Comparison of ENCODE assay signal across 22 cellular contexts in the genomic region with DNA sequence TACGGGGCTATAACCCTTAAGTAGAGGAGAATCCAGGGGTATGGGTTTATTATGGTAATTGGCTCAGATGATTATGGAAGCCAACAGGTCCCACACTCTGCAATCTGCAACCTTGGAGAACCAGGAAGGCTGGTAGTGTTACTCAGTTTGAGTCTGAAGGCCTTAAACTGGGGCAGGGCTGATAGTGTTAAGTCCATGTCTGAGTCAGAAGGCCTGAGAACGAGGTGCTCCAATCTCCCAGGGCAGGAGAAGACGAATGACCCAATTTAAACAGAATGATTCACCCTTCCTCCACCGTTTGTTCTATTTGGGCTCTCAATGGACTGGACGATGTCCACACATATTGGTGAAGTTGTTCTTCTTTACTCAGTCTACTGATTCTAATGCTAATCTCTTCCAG.
"Had no signal": no experiment of that assay in that cellular context is flagged by ENCODE, and none has a peak within 500 bp of the region (broad histone marks: within the 10 kb centered on the region; RNA-seq: fewer than 3 reads in every experiment).

No MANE protein-coding gene starts in this region.

- H3K4me1 ChIP-seq: heart right ventricle, left lung, lower lobe of right lung, right atrium auricular region, spleen had no signal

- H3K9me3 ChIP-seq: left lung, lower lobe of right lung, right atrium auricular region, spleen, thoracic aorta had no signal

- DNase-seq: activated CD4-positive, alpha-beta memory T cell treated with anti-CD3 and anti-CD28 coated beads for 36 hours; activated CD4-positive, alpha-beta T cell treated with anti-CD3 and anti-CD28 coated beads for 48 hours; activated CD8-positive, alpha-beta memory T cell treated with anti-CD3 and anti-CD28 coated beads, Interleukin-2, amount 50 U/mL, for 48 hours; activated gamma-delta T cell; activated naive CD4-positive, alpha-beta T cell treated with anti-CD3 and anti-CD28 coated beads, Interleukin-2, amount 50 U/mL, for 16 hours; activated T-cell treated with anti-CD3 and anti-CD28 coated beads, Interleukin-2, amount 50 U/mL, for 24 hours; amniotic stem cell; brain microvascular endothelial cell; central memory CD4-positive, alpha-beta T cell; foreskin melanocyte; heart right ventricle; left lung; lower lobe of right lung; mucosa of descending colon; spleen; stimulated activated naive CD4-positive, alpha-beta T cell treated with Interleukin-2 at 50 U/mL for 16 hours; SW 1271; T-helper 9 cell had no signal

- H3K27ac ChIP-seq: brain microvascular endothelial cell, heart right ventricle, left lung, lower lobe of right lung, right atrium auricular region, spleen, thoracic aorta, VCaP had no signal

- H3K4me3 ChIP-seq: heart right ventricle, left lung, lower lobe of right lung, mucosa of descending colon, right atrium auricular region, spleen, thoracic aorta had no signal

- H3K27me3 ChIP-seq: brain microvascular endothelial cell, heart right ventricle, left lung, right atrium auricular region, spleen had no signal

- H3K36me3 ChIP-seq: brain microvascular endothelial cell, heart right ventricle, left lung, lower lobe of right lung, right atrium auricular region, spleen, thoracic aorta had no signal

- ATAC-seq: heart right ventricle; left lung; lower lobe of right lung; mucosa of descending colon; natural killer cell treated with Interleukin-12 subunit alpha and Interleukin-12 subunit beta and Interleukin-15 and Interleukin-18, amount 100 ng/mL, for 72 hours had no signal
